13 cellular contexts compared by ENCODE assay signal in genomic region chr9:101578378-101578777, GRCh38.
DNase-seq lines count a peak whose midpoint lies in the region; ATAC-seq and TF ChIP-seq lines count a peak whose summit lies in the region.
"Had no signal": no experiment of that assay in that cellular context is flagged by ENCODE, and none has a peak within 500 bp of the region (broad histone marks: within the 10 kb centered on the region; RNA-seq: fewer than 3 reads in every experiment).

No MANE protein-coding gene starts in this region.

- peak; percentile 81 for DNase-seq in astrocyte of the cerebellum (ENCODE audit: low read depth)
- DNase-seq in activated gamma-delta T cell treated with Interleukin-2 at 50 U/mL for 16 hours, result no peak
- DNase-seq in superior temporal gyrus (ENCODE audit: extremely low spot score), result no peak
- no peak for DNase-seq in NCI-H82 treated with DMSO at 0.1 percent for 48 hours (lab: John Stamatoyannopoulos, UW; ENCODE audit: unreplicated experiment)
- no peak for DNase-seq in hypothalamus (lab: John Stamatoyannopoulos, UW)
- DNase-seq: activated T-cell treated with anti-CD3 and anti-CD28 coated beads, Interleukin-2, amount 50 U/mL, for 1 hour; natural killer cell; NCI-H510A had no signal

- ATAC-seq in GM18519 (IDR thresholded peaks at IDR 0.05; ENCODE audit: low FRiP score, unreplicated experiment), result peak; percentile 60
- ATAC-seq in GM21619 (IDR thresholded peaks at IDR 0.05; ENCODE audit: unreplicated experiment), result peak; percentile 69
- ATAC-seq in HG03520 (IDR thresholded peaks at IDR 0.05; ENCODE audit: unreplicated experiment), result peak; percentile 53
- ATAC-seq: natural killer cell had no signal

- in situ Hi-C loops in astrocyte of the cerebellum (cut with HindIII; ENCODE audit: low sequenced_read_pairs), result no loop called here

- TF ChIP-seq CTCF in astrocyte of the cerebellum (IDR thresholded peaks at IDR 0.05; ENCODE audit: low read depth, low read length, missing control alignments), result no peak

- H3K4me3 ChIP-seq in astrocyte of the cerebellum (ENCODE audit: low read depth, low read length), result no peak overlapping the region
- H3K4me3 ChIP-seq: HAP-1, skin epidermis had no signal
